ENCODE assay signal across 9 cellular contexts in genomic region chr17:50708050-50709000, GRCh38. TPM values are rescaled to one million over a fixed set of nuclear protein-coding genes. Genes with fewer than 3 reads are reported as not detected.
DNase-seq lines count a peak whose midpoint lies in the region; ATAC-seq lines count a peak whose summit lies in the region.
"Had no signal": no experiment of that assay in that cellular context is flagged by ENCODE, and none has a peak within 500 bp of the region (broad histone marks: within the 10 kb centered on the region; RNA-seq: fewer than 3 reads in every experiment).

No MANE protein-coding gene starts in this region.

- peak; percentile 7 for ATAC-seq in activated T-helper 17 cell treated with anti-CD3 and anti-CD28 coated beads, Interleukin-2, amount 50 U/mL, for 72 hours (replicated peaks)
- ATAC-seq in left cardiac atrium (peak; percentile 5 to 10), GM19452 (IDR thresholded peaks at IDR 0.05; ENCODE audit: unreplicated experiment) (no peak)

- H3K27me3 Mint-ChIP-seq in activated T-helper 17 cell treated with anti-CD3 and anti-CD28 coated beads, Interleukin-2, amount 50 U/mL, for 72 hours, result no peaks in the 10 kb centered on the region

- intact Hi-C loops in left cardiac atrium (cut with DNase I), result no loop called here

- H3K27ac Mint-ChIP-seq in activated T-helper 17 cell treated with anti-CD3 and anti-CD28 coated beads, Interleukin-2, amount 50 U/mL, for 72 hours, result peak overlapping the region; percentile 94

- peak overlapping the region; percentile 92 for H3K4me3 Mint-ChIP-seq in activated T-helper 17 cell treated with anti-CD3 and anti-CD28 coated beads, Interleukin-2, amount 50 U/mL, for 72 hours

- peak; percentile 36 for DNase-seq in GF-D8 (lab: John Stamatoyannopoulos, UW)
- DNase-seq in Kasumi-1 (lab: John Stamatoyannopoulos, UW), result peak; percentile 66 to 70
- DNase-seq in left cardiac atrium, result no peak
- peak; percentile 14 for DNase-seq in renal cortical epithelial cell (ENCODE audit: low read depth)
- DNase-seq in amniotic stem cell (lab: John Stamatoyannopoulos, UW), result no peak
- no peak for DNase-seq in stimulated activated CD4-positive, alpha-beta T cell treated with anti-CD3 and anti-CD28 coated beads, Interleukin-4, amount 100 ng/mL, for 1 hour

- peaks cover 23% of the 10 kb centered on the region for H3K4me1 Mint-ChIP-seq in activated T-helper 17 cell treated with anti-CD3 and anti-CD28 coated beads, Interleukin-2, amount 50 U/mL, for 72 hours

- H3K9me3 Mint-ChIP-seq in activated T-helper 17 cell treated with anti-CD3 and anti-CD28 coated beads, Interleukin-2, amount 50 U/mL, for 72 hours, result no peaks in the 10 kb centered on the region

- H3K36me3 Mint-ChIP-seq in activated T-helper 17 cell treated with anti-CD3 and anti-CD28 coated beads, Interleukin-2, amount 50 U/mL, for 72 hours (ENCODE audit: low read depth), result peaks cover 37% of the 10 kb centered on the region

RNA-seq across cellular contexts. Expression of gene ANKRD40, which starts 0.6 kb away (rescaled TPM):
- total RNA-seq in activated T-helper 17 cell treated with anti-CD3 and anti-CD28 coated beads, Interleukin-2, amount 50 U/mL, for 72 hours, result 10 to 100 TPM; 13.0 to 29.9 TPM
- 10 to 100 TPM; 43.8 to 45.4 TPM for total RNA-seq in left cardiac atrium
- 25.1 and 36.3 TPM in 2 replicates for total RNA-seq in renal cortical epithelial cell

RNA-seq across cellular contexts. Expression of gene LUC7L3, which starts 11.1 kb away (rescaled TPM):
- 100 to 1,000 TPM; 113 to 142 TPM for total RNA-seq in activated T-helper 17 cell treated with anti-CD3 and anti-CD28 coated beads, Interleukin-2, amount 50 U/mL, for 72 hours
- total RNA-seq in left cardiac atrium (10 to 100 TPM; 49.4 to 66.9 TPM), renal cortical epithelial cell (11.5 and 41.9 TPM in 2 replicates)

RNA-seq across cellular contexts. Expression of gene ANKRD40CL, which starts 59.0 kb away (rescaled TPM):
- total RNA-seq in activated T-helper 17 cell treated with anti-CD3 and anti-CD28 coated beads, Interleukin-2, amount 50 U/mL, for 72 hours, result not detected
- total RNA-seq in left cardiac atrium (not detected), renal cortical epithelial cell (not detected in 2 replicates)
- total RNA-seq: activated CD8-positive, alpha-beta memory T cell treated with anti-CD3 and anti-CD28 coated beads for 36 hours had no signal

Comparison
In these comparisons a context has a peak if more than half of its experiments do, and no peak if none do; other contexts are left out.
1. DNase-seq: peak in GF-D8 (single experiment), Kasumi-1 (2 of 2) and renal cortical epithelial cell (single experiment); none in left cardiac atrium (single experiment), amniotic stem cell (single experiment) and stimulated activated CD4-positive, alpha-beta T cell treated with anti-CD3 and anti-CD28 coated beads, Interleukin-4, amount 100 ng/mL, for 1 hour (single experiment).